8 cellular contexts compared by ENCODE assay signal in genomic region chr18:36130039-36130831, GRCh38. TPM values are rescaled to one million over a fixed set of nuclear protein-coding genes. Genes with fewer than 3 reads are reported as not detected.
DNase-seq lines count a peak whose midpoint lies in the region; ATAC-seq and TF ChIP-seq lines count a peak whose summit lies in the region.

No MANE protein-coding gene starts in this region.

- no peak for TF ChIP-seq CTCF in AG09309 (IDR thresholded peaks at IDR 0.05; ENCODE audit: control insufficient read depth, insufficient read depth, low read depth, low read length, missing control alignments)
- no peak for TF ChIP-seq CTCF in gastrocnemius medialis (IDR thresholded peaks at IDR 0.05 in 4 of 5, conservative IDR thresholded peaks at IDR 0.05 in 1 of 5)

- POLR2A ChIA-PET in activated CD4-positive, alpha-beta memory T cell treated with anti-CD3 and anti-CD28 coated beads for 36 hours (lab: Charles Lee): interaction anchor here (0.5 to 1.7 kb wide), 4 partner anchors 10 to 64 kb away, joined by 3 to 6 read pairs (median 3); no protein-coding TSS in a partner anchor

- TF ChIP-seq POLR2A in gastrocnemius medialis (IDR thresholded peaks at IDR 0.05): peak in 1 of 2 donors; percentile 10

- DNase-seq in AG09309 (ENCODE audit: low read depth) (no peak), cardiac septum (ENCODE audit: low spot score) (peak; percentile 78), gastrocnemius medialis (no peak), HCEC 1CT (no peak)
- DNase-seq in activated CD4-positive, alpha-beta memory T cell treated with anti-CD3 and anti-CD28 coated beads for 36 hours: no peak
- DNase-seq in activated effector memory CD4-positive, alpha-beta T cell treated with Interleukin-2 at 50 U/mL for 16 hours: no peak

- H3K4me3 Mint-ChIP-seq in activated CD4-positive, alpha-beta memory T cell treated with anti-CD3 and anti-CD28 coated beads for 36 hours: peak overlapping the region; percentile 94

- H3K27ac Mint-ChIP-seq in activated CD4-positive, alpha-beta memory T cell treated with anti-CD3 and anti-CD28 coated beads for 36 hours: peak overlapping the region; percentile 95

- H3K4me1 Mint-ChIP-seq in activated CD4-positive, alpha-beta memory T cell treated with anti-CD3 and anti-CD28 coated beads for 36 hours (ENCODE audit: low read depth): peaks cover 56% of the 10 kb centered on the region

- in situ Hi-C loops in gastrocnemius medialis (cut with MboI; ENCODE audit: low sequenced_read_pairs in 4 of 4): no loop called here

- no peaks in the 10 kb centered on the region for H3K36me3 ChIP-seq in gastrocnemius medialis

- no peaks in the 10 kb centered on the region for H3K9me3 Mint-ChIP-seq in activated CD4-positive, alpha-beta memory T cell treated with anti-CD3 and anti-CD28 coated beads for 36 hours

- CTCF ChIA-PET in activated CD4-positive, alpha-beta memory T cell treated with anti-CD3 and anti-CD28 coated beads for 36 hours (lab: Charles Lee): interaction anchor here (0.8 to 3.2 kb wide), 3 partner anchors 19 to 158 kb away, joined by 3 to 12 read pairs (median 4); partner anchors contain the start of gene RMP24

- intact Hi-C loops in activated CD4-positive, alpha-beta memory T cell treated with anti-CD3 and anti-CD28 coated beads for 36 hours (cut with micrococcal nuclease): no loop called here
- intact Hi-C loops in cardiac septum (cut with DNase I): no loop called here
- intact Hi-C loops in gastrocnemius medialis (cut with DNase I; ENCODE audit: low total_unique reads): no loop called here

- peaks cover 19% of the 10 kb centered on the region for H3K36me3 Mint-ChIP-seq in activated CD4-positive, alpha-beta memory T cell treated with anti-CD3 and anti-CD28 coated beads for 36 hours

- H3K4me1 ChIP-seq in gastrocnemius medialis: peaks cover 23 to 30% of the 10 kb centered on the region in 2 donors

- no peaks in the 10 kb centered on the region for H3K9me3 ChIP-seq in gastrocnemius medialis

- no peaks in the 10 kb centered on the region for H3K27me3 Mint-ChIP-seq in activated CD4-positive, alpha-beta memory T cell treated with anti-CD3 and anti-CD28 coated beads for 36 hours

- H3K4me3 ChIP-seq in AG09309 (ENCODE audit: control insufficient read depth, low read depth, low read length): peak overlapping the region; percentile 98
- H3K4me3 ChIP-seq in gastrocnemius medialis: peak overlapping the region; percentile 93 to 100 (median 97)

- H3K27ac ChIP-seq in gastrocnemius medialis: peak overlapping the region; percentile 99 to 100 (median 100)

- ATAC-seq in GM18873 (IDR thresholded peaks at IDR 0.05; ENCODE audit: low FRiP score, unreplicated experiment) (peak; percentile 3), HG03103 (IDR thresholded peaks at IDR 0.05; ENCODE audit: low read depth, unreplicated experiment) (peak; percentile 20), gastrocnemius medialis (peak in 1 of 2 donors; percentile 28)

- no peaks in the 10 kb centered on the region for H3K27me3 ChIP-seq in gastrocnemius medialis

RNA-seq across cellular contexts. Expression of gene ELP2, which starts 0.5 kb away (rescaled TPM):
- 10 to 100 TPM; 83.7 to 84.4 TPM for total RNA-seq in activated CD4-positive, alpha-beta memory T cell treated with anti-CD3 and anti-CD28 coated beads for 36 hours
- 50.4 TPM for total RNA-seq in cardiac septum
- 10 to 100 TPM; 23.7 to 51.0 (median 42.8) TPM for total RNA-seq in gastrocnemius medialis

RNA-seq across cellular contexts. Expression of gene SLC39A6, which starts 1.1 kb away (rescaled TPM):
- total RNA-seq in activated CD4-positive, alpha-beta memory T cell treated with anti-CD3 and anti-CD28 coated beads for 36 hours: 10 to 100 TPM; 23.7 to 24.3 TPM
- total RNA-seq in cardiac septum (15.6 TPM), gastrocnemius medialis (10 to 100 TPM; 16.7 to 24.7 (median 18.3) TPM)

RNA-seq across cellular contexts. Expression of gene MOCOS, which starts 57.1 kb away (rescaled TPM):
- under 1 TPM; 0.17 to 0.36 TPM for total RNA-seq in activated CD4-positive, alpha-beta memory T cell treated with anti-CD3 and anti-CD28 coated beads for 36 hours
- total RNA-seq in cardiac septum (0.38 TPM), gastrocnemius medialis (1 to 10 TPM in 1 of 4 donors, under 1 TPM in 3; 0.46 to 2.8 (median 0.73) TPM)
